In genomic region chr1:214422137-214422671, GRCh38 we compare ENCODE assay signal across 11 cellular contexts.
DNase-seq lines count a peak whose midpoint lies in the region; ATAC-seq, FAIRE-seq and TF ChIP-seq lines count a peak whose summit lies in the region.
"Had no signal": no experiment of that assay in that cellular context is flagged by ENCODE, and none has a peak within 500 bp of the region (broad histone marks: within the 10 kb centered on the region; RNA-seq: fewer than 3 reads in every experiment).

No MANE protein-coding gene starts in this region.

- H3K4me1 Mint-ChIP-seq in Caco-2 (ENCODE audit: low read depth, unreplicated experiment) = peaks cover 43% of the 10 kb centered on the region
- no peaks in the 10 kb centered on the region for H3K4me1 Mint-ChIP-seq in effector memory CD8-positive, alpha-beta T cell (ENCODE audit: low read depth in 2 of 2)

- H3K27ac ChIP-seq in mesenchymal stem cell (ENCODE audit: low read length, poor library complexity, severe bottlenecking) = peak overlapping the region; percentile 77
- H3K27ac ChIP-seq: BLaER1, PC-9, spleen had no signal

- H3K4me3 ChIP-seq in Caco-2 (ENCODE audit: low read depth, low read length) = no peak overlapping the region
- H3K4me3 ChIP-seq in bronchial epithelial cell (ENCODE audit: low read depth, low read length) = no peak overlapping the region
- no peak overlapping the region for H3K4me3 ChIP-seq in mesenchymal stem cell (ENCODE audit: insufficient read depth in 1 of 2, low read depth in 1 of 2, low read length in 2 of 2)
- H3K4me3 ChIP-seq: BLaER1, PC-9, spleen had no signal

- TF ChIP-seq CTCF in Caco-2 (IDR thresholded peaks at IDR 0.05; ENCODE audit: insufficient read depth in 1 of 2, low read depth in 1 of 2, low read length in 1 of 2, severe bottlenecking in 1 of 2, unreplicated experiment in 1 of 2) = no peak
- no peak for TF ChIP-seq CTCF in bronchial epithelial cell (IDR thresholded peaks at IDR 0.05; ENCODE audit: insufficient read depth, low read length, severe bottlenecking)

- H3K27ac Mint-ChIP-seq in Caco-2 (ENCODE audit: unreplicated experiment) = peak overlapping the region; percentile 70
- no peak overlapping the region for H3K27ac Mint-ChIP-seq in effector memory CD8-positive, alpha-beta T cell

- under 1% methylated on average over 7 of the region's 8 CpGs for WGBS in mesenchymal stem cell

- intact Hi-C loops in Caco-2 (cut with micrococcal nuclease; ENCODE audit: unreplicated experiment) = no loop called here

- POLR2A ChIA-PET in Caco-2 (lab: Charles Lee) = no interaction called here

- no peaks in the 10 kb centered on the region for H3K79me1 ChIP-seq in mesenchymal stem cell (replicated peaks; ENCODE audit: low read length, poor library complexity, severe bottlenecking)

- H2BK5ac ChIP-seq in mesenchymal stem cell (ENCODE audit: low read depth, low read length, poor library complexity, severe bottlenecking) = no peak overlapping the region

- no peak overlapping the region for H3K9ac ChIP-seq in mesenchymal stem cell (ENCODE audit: low read length)
- H3K9ac ChIP-seq: BLaER1 had no signal

- no peak overlapping the region for H2AK5ac ChIP-seq in mesenchymal stem cell (ENCODE audit: low read length, severe bottlenecking)

- no peak overlapping the region for H3K4me2 ChIP-seq in mesenchymal stem cell (ENCODE audit: low read length, poor library complexity, severe bottlenecking)
- H3K4me2 ChIP-seq: PC-9 had no signal

- no peak overlapping the region for H4K8ac ChIP-seq in mesenchymal stem cell (ENCODE audit: low read length)

- H3K36me3 Mint-ChIP-seq in Caco-2 (ENCODE audit: insufficient read depth, unreplicated experiment) = peaks cover 74% of the 10 kb centered on the region
- H3K36me3 Mint-ChIP-seq in effector memory CD8-positive, alpha-beta T cell (ENCODE audit: insufficient read depth) = no peaks in the 10 kb centered on the region

- H3K23ac ChIP-seq in mesenchymal stem cell (ENCODE audit: low read length in 2 of 2) = no peak overlapping the region

- H3K4ac ChIP-seq in mesenchymal stem cell (ENCODE audit: low read depth in 1 of 2, low read length in 2 of 2) = no peak overlapping the region

- no peak overlapping the region for H2BK120ac ChIP-seq in mesenchymal stem cell (ENCODE audit: low read depth, low read length)

- H2BK12ac ChIP-seq in mesenchymal stem cell (ENCODE audit: low read length in 2 of 2) = no peak overlapping the region

- CTCF ChIA-PET in Caco-2 (lab: Charles Lee) = no interaction called here

- H3K4me1 ChIP-seq in Caco-2 (peaks cover 28% of the 10 kb centered on the region), mesenchymal stem cell (ENCODE audit: control insufficient read depth, insufficient read depth, low read depth, low read length) (peaks cover 21% of the 10 kb centered on the region)

- H3K27me3 Mint-ChIP-seq in Caco-2 (ENCODE audit: insufficient read depth, unreplicated experiment) = no peaks in the 10 kb centered on the region
- no peaks in the 10 kb centered on the region for H3K27me3 Mint-ChIP-seq in effector memory CD8-positive, alpha-beta T cell

- H3K36me3 ChIP-seq in Caco-2 (ENCODE audit: control insufficient read depth, insufficient read depth, low read length) = no peaks in the 10 kb centered on the region; the same call in 1 of the 2 replicates
- no peaks in the 10 kb centered on the region for H3K36me3 ChIP-seq in bronchial epithelial cell (ENCODE audit: control insufficient read depth, insufficient read depth, low read length)
- H3K36me3 ChIP-seq in mesenchymal stem cell (ENCODE audit: control insufficient read depth in 1 of 2, insufficient read depth in 2 of 2, low read depth in 1 of 2, low read length in 2 of 2) = peaks cover 0 to 5% of the 10 kb centered on the region in 2 experiments
- H3K36me3 ChIP-seq: BLaER1, spleen had no signal

- DNase-seq in Caco-2 (no peak), LHCN-M2 (ENCODE audit: low read depth) (peak; percentile 99), bronchial epithelial cell (ENCODE audit: low read depth) (peak; percentile 94), mesenchymal stem cell (peak; percentile 76), cortex of kidney (lab: John Stamatoyannopoulos, UW) (no peak)
- no peak for DNase-seq in effector memory CD8-positive, alpha-beta T cell
- no peak for DNase-seq in stimulated activated CD4-positive, alpha-beta T cell treated with anti-CD3 and anti-CD28 coated beads, Interleukin-4, amount 100 ng/mL, for 1 hour
- DNase-seq in stimulated activated CD4-positive, alpha-beta T cell treated with anti-CD3 and anti-CD28 coated beads, Interleukin-2, amount 100 ng/mL, for 24 hours = no peak
- DNase-seq: PC-9, spleen had no signal

- no peaks in the 10 kb centered on the region for H3K27me3 ChIP-seq in Caco-2 (replicated peaks; ENCODE audit: control insufficient read depth, insufficient read depth, low read length)
- no peaks in the 10 kb centered on the region for H3K27me3 ChIP-seq in bronchial epithelial cell (ENCODE audit: control insufficient read depth, insufficient read depth, low read length)
- no peaks in the 10 kb centered on the region for H3K27me3 ChIP-seq in mesenchymal stem cell (ENCODE audit: control insufficient read depth in 1 of 2, insufficient read depth in 1 of 2, low read length in 2 of 2)
- H3K27me3 ChIP-seq: BLaER1 had no signal

- BruUV-seq in Caco-2 (replicated peaks; lab: Mats Ljungman, UMichigan) = no TSS peak

- no peak overlapping the region for H3K4me3 Mint-ChIP-seq in Caco-2 (ENCODE audit: unreplicated experiment)
- H3K4me3 Mint-ChIP-seq in effector memory CD8-positive, alpha-beta T cell = no peak overlapping the region

- ATAC-seq in effector memory CD8-positive, alpha-beta T cell (replicated peaks) = no peak

- FAIRE-seq in bronchial epithelial cell (lab: Jason Lieb, UNC) = no peak

- no peaks in the 10 kb centered on the region for H3K9me3 ChIP-seq in Caco-2
- no peaks in the 10 kb centered on the region for H3K9me3 ChIP-seq in mesenchymal stem cell (ENCODE audit: control insufficient read depth, low read length)
- H3K9me3 ChIP-seq: BLaER1, spleen had no signal

- no peak overlapping the region for H2BK15ac ChIP-seq in mesenchymal stem cell (ENCODE audit: low read depth, poor library complexity, severe bottlenecking)

- H3K14ac ChIP-seq in mesenchymal stem cell (ENCODE audit: low read length in 2 of 2) = no peak overlapping the region

- H3K9me3 Mint-ChIP-seq in Caco-2 (ENCODE audit: unreplicated experiment) = peaks cover 10% of the 10 kb centered on the region
- no peaks in the 10 kb centered on the region for H3K9me3 Mint-ChIP-seq in effector memory CD8-positive, alpha-beta T cell

- no peak overlapping the region for H4K91ac ChIP-seq in mesenchymal stem cell (ENCODE audit: low read length)

- no peak overlapping the region for H3K18ac ChIP-seq in mesenchymal stem cell (ENCODE audit: low read depth in 1 of 2, low read length in 2 of 2)

- H2AFZ ChIP-seq in mesenchymal stem cell (ENCODE audit: low read depth, low read length) = no peak overlapping the region
- H2AFZ ChIP-seq: PC-9 had no signal

Comparison
In these comparisons a context has a peak if more than half of its experiments do, and no peak if none do; other contexts are left out.
1. DNase-seq: peak in LHCN-M2 (single experiment), bronchial epithelial cell (single experiment) and mesenchymal stem cell (single experiment); none in Caco-2 (0 of 2), effector memory CD8-positive, alpha-beta T cell (0 of 3), cortex of kidney (single experiment), stimulated activated CD4-positive, alpha-beta T cell treated with anti-CD3 and anti-CD28 coated beads, Interleukin-4, amount 100 ng/mL, for 1 hour (single experiment) and stimulated activated CD4-positive, alpha-beta T cell treated with anti-CD3 and anti-CD28 coated beads, Interleukin-2, amount 100 ng/mL, for 24 hours (0 of 2).